ENCODE assay signal across 1 cellular context in the genomic region with DNA sequence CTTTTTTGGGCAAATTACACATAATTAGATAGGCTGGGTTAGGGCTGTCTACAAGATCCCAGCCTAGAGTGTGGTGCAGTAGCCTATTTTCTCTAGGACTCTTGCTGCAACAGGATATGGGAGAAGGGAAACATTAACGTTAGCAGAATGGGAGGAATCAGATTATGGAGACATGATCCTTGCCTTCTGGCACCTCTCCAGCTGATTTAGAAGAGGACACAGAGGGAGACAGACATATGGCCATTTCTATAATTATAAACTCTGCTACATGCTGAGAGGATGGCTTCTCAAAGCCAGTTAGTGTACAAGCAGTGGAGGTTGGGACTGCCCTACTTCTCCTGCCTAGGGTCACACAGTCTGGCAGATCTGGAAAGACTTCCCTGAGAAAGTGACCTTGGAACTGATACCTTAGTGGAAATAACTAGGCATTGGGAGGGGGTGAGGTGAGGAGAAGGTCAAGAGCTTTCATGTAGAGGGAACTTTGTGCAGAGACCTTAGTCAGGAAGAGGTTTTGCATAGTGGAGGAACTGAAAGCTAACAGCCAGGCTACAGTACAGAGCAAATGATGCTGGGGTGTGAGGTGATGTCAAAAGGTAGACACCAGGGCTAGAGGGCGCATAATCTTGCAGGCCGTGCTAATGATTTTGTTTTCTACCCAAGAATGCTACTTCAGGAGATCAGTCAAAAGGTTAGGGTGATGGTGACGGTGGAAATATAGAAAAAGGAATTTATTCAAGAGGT.
TF ChIP-seq lines count a peak whose summit lies in the region.

No MANE protein-coding gene starts in this region.

TF ChIP-seq in HepG2, 621 proteins besides CTCF, POLR2A, EP300 and RAD21 (continued from another document):
- TF ChIP-seq, protein P1, sequence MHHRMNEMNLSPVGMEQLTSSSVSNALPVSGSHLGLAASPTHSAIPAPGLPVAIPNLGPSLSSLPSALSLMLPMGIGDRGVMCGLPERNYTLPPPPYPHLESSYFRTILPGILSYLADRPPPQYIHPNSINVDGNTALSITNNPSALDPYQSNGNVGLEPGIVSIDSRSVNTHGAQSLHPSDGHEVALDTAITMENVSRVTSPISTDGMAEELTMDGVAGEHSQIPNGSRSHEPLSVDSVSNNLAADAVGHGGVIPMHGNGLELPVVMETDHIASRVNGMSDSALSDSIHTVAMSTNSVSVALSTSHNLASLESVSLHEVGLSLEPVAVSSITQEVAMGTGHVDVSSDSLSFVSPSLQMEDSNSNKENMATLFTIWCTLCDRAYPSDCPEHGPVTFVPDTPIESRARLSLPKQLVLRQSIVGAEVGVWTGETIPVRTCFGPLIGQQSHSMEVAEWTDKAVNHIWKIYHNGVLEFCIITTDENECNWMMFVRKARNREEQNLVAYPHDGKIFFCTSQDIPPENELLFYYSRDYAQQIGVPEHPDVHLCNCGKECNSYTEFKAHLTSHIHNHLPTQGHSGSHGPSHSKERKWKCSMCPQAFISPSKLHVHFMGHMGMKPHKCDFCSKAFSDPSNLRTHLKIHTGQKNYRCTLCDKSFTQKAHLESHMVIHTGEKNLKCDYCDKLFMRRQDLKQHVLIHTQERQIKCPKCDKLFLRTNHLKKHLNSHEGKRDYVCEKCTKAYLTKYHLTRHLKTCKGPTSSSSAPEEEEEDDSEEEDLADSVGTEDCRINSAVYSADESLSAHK (CRISPR knock-in tag; IDR thresholded peaks at IDR 0.05; ENCODE audit: borderline replicate concordance), result no peak
- TF ChIP-seq STAT5B (CRISPR knock-in tag; IDR thresholded peaks at IDR 0.05), result no peak
- no peak for TF ChIP-seq RAD51 (IDR thresholded peaks at IDR 0.05; ENCODE audit: borderline replicate concordance)
- TF ChIP-seq ELF1 (CRISPR knock-in tag; IDR thresholded peaks at IDR 0.05), result no peak
- no peak for TF ChIP-seq ZFP36L1 (CRISPR knock-in tag; IDR thresholded peaks at IDR 0.05)
- no peak for TF ChIP-seq ZNF234 (CRISPR knock-in tag; conservative IDR thresholded peaks at IDR 0.05)
- TF ChIP-seq, protein P2, sequence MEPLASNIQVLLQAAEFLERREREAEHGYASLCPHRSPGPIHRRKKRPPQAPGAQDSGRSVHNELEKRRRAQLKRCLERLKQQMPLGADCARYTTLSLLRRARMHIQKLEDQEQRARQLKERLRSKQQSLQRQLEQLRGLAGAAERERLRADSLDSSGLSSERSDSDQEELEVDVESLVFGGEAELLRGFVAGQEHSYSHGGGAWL (CRISPR knock-in tag; IDR thresholded peaks at IDR 0.05), result no peak
- TF ChIP-seq ZFX (CRISPR knock-in tag; IDR thresholded peaks at IDR 0.05; ENCODE audit: low read depth), result no peak
- TF ChIP-seq ZNF766 (CRISPR knock-in tag; IDR thresholded peaks at IDR 0.05; ENCODE audit: borderline replicate concordance), result no peak
- TF ChIP-seq, protein P3, sequence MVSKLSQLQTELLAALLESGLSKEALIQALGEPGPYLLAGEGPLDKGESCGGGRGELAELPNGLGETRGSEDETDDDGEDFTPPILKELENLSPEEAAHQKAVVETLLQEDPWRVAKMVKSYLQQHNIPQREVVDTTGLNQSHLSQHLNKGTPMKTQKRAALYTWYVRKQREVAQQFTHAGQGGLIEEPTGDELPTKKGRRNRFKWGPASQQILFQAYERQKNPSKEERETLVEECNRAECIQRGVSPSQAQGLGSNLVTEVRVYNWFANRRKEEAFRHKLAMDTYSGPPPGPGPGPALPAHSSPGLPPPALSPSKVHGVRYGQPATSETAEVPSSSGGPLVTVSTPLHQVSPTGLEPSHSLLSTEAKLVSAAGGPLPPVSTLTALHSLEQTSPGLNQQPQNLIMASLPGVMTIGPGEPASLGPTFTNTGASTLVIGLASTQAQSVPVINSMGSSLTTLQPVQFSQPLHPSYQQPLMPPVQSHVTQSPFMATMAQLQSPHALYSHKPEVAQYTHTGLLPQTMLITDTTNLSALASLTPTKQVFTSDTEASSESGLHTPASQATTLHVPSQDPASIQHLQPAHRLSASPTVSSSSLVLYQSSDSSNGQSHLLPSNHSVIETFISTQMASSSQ (IDR thresholded peaks at IDR 0.05; ENCODE audit: low read depth), result no peak
- TF ChIP-seq, protein P3 (CRISPR knock-in tag; IDR thresholded peaks at IDR 0.05; ENCODE audit: borderline replicate concordance), result no peak
- TF ChIP-seq ZNF431 (CRISPR knock-in tag; IDR thresholded peaks at IDR 0.05; ENCODE audit: borderline replicate concordance, low read depth), result no peak
- TF ChIP-seq, protein P4, sequence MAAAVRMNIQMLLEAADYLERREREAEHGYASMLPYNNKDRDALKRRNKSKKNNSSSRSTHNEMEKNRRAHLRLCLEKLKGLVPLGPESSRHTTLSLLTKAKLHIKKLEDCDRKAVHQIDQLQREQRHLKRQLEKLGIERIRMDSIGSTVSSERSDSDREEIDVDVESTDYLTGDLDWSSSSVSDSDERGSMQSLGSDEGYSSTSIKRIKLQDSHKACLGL (CRISPR knock-in tag; IDR thresholded peaks at IDR 0.05), result no peak
- TF ChIP-seq ZNF614 (CRISPR knock-in tag; IDR thresholded peaks at IDR 0.05; ENCODE audit: borderline replicate concordance), result no peak
